ENCODE assay signal across 30 cellular contexts in the genomic region with DNA sequence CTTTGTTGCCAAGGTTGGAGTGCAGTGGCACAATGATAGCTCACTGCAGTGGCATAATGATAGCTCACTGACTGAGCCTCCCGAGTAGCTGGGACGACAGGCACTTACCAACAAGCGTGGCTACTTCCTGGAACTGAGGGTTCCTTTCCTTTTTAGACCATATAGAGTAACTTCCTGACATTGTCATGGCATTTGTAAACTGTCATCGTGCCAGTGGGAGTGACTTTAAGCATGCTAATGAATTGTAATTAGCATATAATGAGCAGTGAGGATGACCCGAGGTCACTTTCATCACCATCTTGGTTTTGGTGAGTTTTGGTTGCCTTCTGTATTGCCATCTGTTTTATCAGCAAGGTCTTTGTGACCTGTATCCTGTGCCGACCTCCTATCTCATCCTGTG.
"Had no signal": no experiment of that assay in that cellular context is flagged by ENCODE, and none has a peak within 500 bp of the region (broad histone marks: within the 10 kb centered on the region; RNA-seq: fewer than 3 reads in every experiment).

No MANE protein-coding gene starts in this region.

- H3K27ac ChIP-seq: epithelial cell of prostate, esophagus muscularis mucosa, foreskin keratinocyte, gastroesophageal sphincter, heart left ventricle, left lung, prostate gland, right atrium auricular region, suprapubic skin, transverse colon, upper lobe of right lung, uterus had no signal

- H3K4me2 ChIP-seq: smooth muscle cell had no signal

- H3K9me3 ChIP-seq: prostate gland, suprapubic skin, transverse colon, upper lobe of right lung had no signal

- H3K4me1 ChIP-seq: esophagus muscularis mucosa, foreskin keratinocyte, gastroesophageal sphincter, heart left ventricle, left lung, prostate gland, right atrium auricular region, suprapubic skin, transverse colon, upper lobe of right lung, uterus had no signal

- ATAC-seq: effector memory CD8-positive, alpha-beta T cell; foreskin keratinocyte; gastroesophageal sphincter; heart left ventricle; left cardiac atrium; left lung; naive thymus-derived CD8-positive, alpha-beta T cell; sciatic nerve; stimulated activated naive CD8-positive, alpha-beta T cell treated with anti-CD3 and anti-CD28 coated beads, Interleukin-15, amount 100 ng/mL, for 72 hours; upper lobe of right lung had no signal

- H3K4me3 ChIP-seq: esophagus muscularis mucosa, gastroesophageal sphincter, heart left ventricle, left lung, prostate gland, right atrium auricular region, smooth muscle cell, suprapubic skin, transverse colon, upper lobe of right lung, uterus had no signal

- FAIRE-seq: islet of Langerhans had no signal

- DNase-seq: cortex of kidney; effector memory CD8-positive, alpha-beta T cell; foreskin keratinocyte; heart left ventricle; hippocampal formation; left cardiac atrium; left lung; mesenchymal stem cell; midbrain; naive thymus-derived CD8-positive, alpha-beta T cell; nephron progenitor cell; nucleus accumbens; stimulated activated CD4-positive, alpha-beta T cell treated with anti-CD3 and anti-CD28 coated beads, Interleukin-12 subunit alpha, Interleukin-12 subunit beta, amount 100 ng/mL, for 4 hours; stimulated activated CD4-positive, alpha-beta T cell treated with anti-CD3 and anti-CD28 coated beads, Interleukin-1b, Interleukin-23, amount 100 ng/mL, for 48 hours; stimulated activated CD4-positive, alpha-beta T cell treated with anti-CD3 and anti-CD28 coated beads, Interleukin-4, amount 100 ng/mL, for 1 hour; stimulated activated CD8-positive, alpha-beta memory T cell treated with anti-CD3 and anti-CD28 coated beads, Interleukin-4, amount 100 ng/mL, for 48 hours; stimulated activated naive CD4-positive, alpha-beta T cell; stimulated activated naive CD8-positive, alpha-beta T cell treated with anti-CD3 and anti-CD28 coated beads, Interleukin-15, amount 100 ng/mL, for 72 hours; transverse colon; upper lobe of right lung; uterus had no signal

- H3K36me3 ChIP-seq: esophagus muscularis mucosa, gastroesophageal sphincter, heart left ventricle, left lung, prostate gland, right atrium auricular region, suprapubic skin, transverse colon, upper lobe of right lung, uterus had no signal

- H3K27me3 ChIP-seq: foreskin keratinocyte, right atrium auricular region, suprapubic skin, uterus had no signal
